1 cellular context compared by ENCODE assay signal in the genomic region with DNA sequence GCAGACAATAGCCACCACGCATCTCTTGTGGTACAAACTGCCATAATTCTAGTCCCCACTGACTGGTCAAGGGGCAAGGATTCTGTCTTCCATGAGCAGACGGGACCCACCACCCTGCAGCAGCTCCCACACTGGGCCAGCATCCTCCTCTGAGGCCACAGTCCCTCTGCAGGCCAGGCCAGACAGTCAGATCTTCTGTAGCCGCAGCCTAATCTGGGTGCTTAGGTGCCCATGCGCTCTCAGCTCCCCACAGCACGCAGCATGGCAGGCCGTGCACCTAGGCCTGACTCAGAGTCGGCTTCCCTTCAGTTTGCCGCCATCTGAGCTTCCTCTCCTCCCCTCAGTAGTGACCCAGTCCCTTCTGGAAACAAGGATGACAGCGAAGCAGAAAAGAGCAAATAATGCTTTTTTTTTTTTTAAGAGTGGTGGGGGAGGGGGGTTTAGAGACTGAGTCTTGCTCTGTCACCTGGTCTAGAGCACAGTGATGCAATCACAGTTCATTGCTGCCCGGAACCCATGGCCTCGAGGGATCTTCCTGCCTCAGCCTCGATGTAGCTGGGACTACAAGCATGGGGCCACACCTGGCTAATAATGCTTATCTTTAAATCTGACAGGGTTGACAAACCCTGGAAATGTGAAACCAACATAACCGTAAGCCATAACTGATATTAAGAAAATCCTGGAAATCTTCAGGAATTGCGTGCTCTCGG.
TF ChIP-seq lines count a peak whose summit lies in the region.
"Not testable (repeated sequence)": the region's sequence is repeated elsewhere in the genome, so short reads cannot be mapped to it uniquely, and the experiment has no call there.

No MANE protein-coding gene starts in this region.

TF ChIP-seq in K562, 482 proteins besides CTCF, POLR2A, EP300 and RAD21:
- 0 out of 2 replicates have a peak, but pooled peaks have one; percentile 22 for TF ChIP-seq RBFOX2 (IDR thresholded peaks at IDR 0.05; ENCODE audit: low read depth, low read length)
- TF ChIP-seq POLR2G (IDR thresholded peaks at IDR 0.05; ENCODE audit: low read depth, low read length), result peak; percentile 34; the same call in 1 of the 2 replicates
- TF ChIP-seq, protein P1, sequence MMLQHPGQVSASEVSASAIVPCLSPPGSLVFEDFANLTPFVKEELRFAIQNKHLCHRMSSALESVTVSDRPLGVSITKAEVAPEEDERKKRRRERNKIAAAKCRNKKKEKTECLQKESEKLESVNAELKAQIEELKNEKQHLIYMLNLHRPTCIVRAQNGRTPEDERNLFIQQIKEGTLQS (IDR thresholded peaks at IDR 0.05), result peak; percentile 67
- TF ChIP-seq, protein P1 (CRISPR knock-in tag; conservative IDR thresholded peaks at IDR 0.05), result not testable (repeated sequence)
- peak; percentile 30; the same call in 1 of the 2 replicates for TF ChIP-seq ZNF384 (IDR thresholded peaks at IDR 0.05; ENCODE audit: low read depth, low read length)
